ENCODE assay signal across 8 cellular contexts in genomic region chr19:1172353-1173159, GRCh38. TPM values are rescaled to one million over a fixed set of nuclear protein-coding genes. Genes with fewer than 3 reads are reported as not detected.
DNase-seq lines count a peak whose midpoint lies in the region; FAIRE-seq and TF ChIP-seq lines count a peak whose summit lies in the region.

No MANE protein-coding gene starts in this region.

- peak; percentile 71 for FAIRE-seq in HTR-8/SVneo (lab: Jason Lieb, UNC)

- H3K36me3 Mint-ChIP-seq in activated naive CD4-positive, alpha-beta T cell treated with anti-CD3 and anti-CD28 coated beads, Interleukin-2, amount 50 U/mL, for 24 hours, result no peaks in the 10 kb centered on the region
- H3K36me3 Mint-ChIP-seq in glutamatergic neuron (ENCODE audit: unreplicated experiment), result peaks cover 9% of the 10 kb centered on the region
- no peaks in the 10 kb centered on the region for H3K36me3 Mint-ChIP-seq in osteocyte (ENCODE audit: unreplicated experiment)

- peak overlapping the region; percentile 89 for H3K4me3 Mint-ChIP-seq in activated naive CD4-positive, alpha-beta T cell treated with anti-CD3 and anti-CD28 coated beads, Interleukin-2, amount 50 U/mL, for 24 hours
- peak overlapping the region; percentile 90 for H3K4me3 Mint-ChIP-seq in glutamatergic neuron (ENCODE audit: unreplicated experiment)
- H3K4me3 Mint-ChIP-seq in osteocyte (ENCODE audit: unreplicated experiment), result peak overlapping the region; percentile 83

- CTCF ChIA-PET in AG04449 (lab: Yijun Ruan, JAX), result no interaction called here

- no peak for DNase-seq in AG04449 (ENCODE audit: low read depth, low spot score)
- no peak for DNase-seq in HTR-8/SVneo (ENCODE audit: insufficient read length, low spot score)
- no peak for DNase-seq in glutamatergic neuron
- no peak for DNase-seq in osteocyte (ENCODE audit: extremely low spot score, unreplicated experiment)
- DNase-seq in middle frontal gyrus (ENCODE audit: extremely low spot score, low spot score), result no peak
- DNase-seq in stimulated activated CD4-positive, alpha-beta T cell treated with anti-CD3 and anti-CD28 coated beads, Interleukin-4, amount 100 ng/mL, for 4 hours, result no peak
- no peak for DNase-seq in SHP77 (lab: John Stamatoyannopoulos, UW)

- TF ChIP-seq CTCF in AG04449 (IDR thresholded peaks at IDR 0.05; ENCODE audit: insufficient read depth, low read length, missing control alignments) (no peak), glutamatergic neuron (IDR thresholded peaks at IDR 0.05; ENCODE audit: partially characterized antibody, unreplicated experiment) (no peak), osteocyte (IDR thresholded peaks at IDR 0.05) (no peak)

- peak overlapping the region; percentile 91 for H3K4me3 ChIP-seq in AG04449 (ENCODE audit: low read depth, low read length)

- no peaks in the 10 kb centered on the region for H3K27me3 Mint-ChIP-seq in activated naive CD4-positive, alpha-beta T cell treated with anti-CD3 and anti-CD28 coated beads, Interleukin-2, amount 50 U/mL, for 24 hours
- H3K27me3 Mint-ChIP-seq in glutamatergic neuron (ENCODE audit: unreplicated experiment), result peaks cover 12% of the 10 kb centered on the region
- H3K27me3 Mint-ChIP-seq in osteocyte (ENCODE audit: unreplicated experiment), result no peaks in the 10 kb centered on the region

- no peak overlapping the region for H3K27ac Mint-ChIP-seq in activated naive CD4-positive, alpha-beta T cell treated with anti-CD3 and anti-CD28 coated beads, Interleukin-2, amount 50 U/mL, for 24 hours
- H3K27ac Mint-ChIP-seq in glutamatergic neuron (ENCODE audit: unreplicated experiment), result peak overlapping the region; percentile 98
- H3K27ac Mint-ChIP-seq in osteocyte (ENCODE audit: unreplicated experiment), result peak overlapping the region; percentile 92

- peaks cover 26% of the 10 kb centered on the region for H3K4me1 Mint-ChIP-seq in activated naive CD4-positive, alpha-beta T cell treated with anti-CD3 and anti-CD28 coated beads, Interleukin-2, amount 50 U/mL, for 24 hours
- H3K4me1 Mint-ChIP-seq in glutamatergic neuron (ENCODE audit: low read depth, unreplicated experiment), result peaks cover 17% of the 10 kb centered on the region
- peaks cover 54% of the 10 kb centered on the region for H3K4me1 Mint-ChIP-seq in osteocyte (ENCODE audit: unreplicated experiment)

- H3K9me3 Mint-ChIP-seq in activated naive CD4-positive, alpha-beta T cell treated with anti-CD3 and anti-CD28 coated beads, Interleukin-2, amount 50 U/mL, for 24 hours, result no peaks in the 10 kb centered on the region
- H3K9me3 Mint-ChIP-seq in glutamatergic neuron (ENCODE audit: unreplicated experiment), result peaks cover 19% of the 10 kb centered on the region
- no peaks in the 10 kb centered on the region for H3K9me3 Mint-ChIP-seq in osteocyte (ENCODE audit: unreplicated experiment)

- POLR2A ChIA-PET in AG04449 (lab: Yijun Ruan, JAX), result no interaction called here

RNA-seq across cellular contexts. Expression of gene SBNO2, which starts 1.5 kb away (rescaled TPM):
- total RNA-seq in glutamatergic neuron (ENCODE audit: unreplicated experiment) (65.5 TPM), osteocyte (57.1 and 61.6 TPM in 2 replicates)

RNA-seq across cellular contexts. Expression of gene STK11, which starts 33.0 kb away (rescaled TPM):
- total RNA-seq in glutamatergic neuron (ENCODE audit: unreplicated experiment) (48.2 TPM), osteocyte (60.8 and 61.3 TPM in 2 replicates)
